1 cellular context compared by ENCODE assay signal in the genomic region with DNA sequence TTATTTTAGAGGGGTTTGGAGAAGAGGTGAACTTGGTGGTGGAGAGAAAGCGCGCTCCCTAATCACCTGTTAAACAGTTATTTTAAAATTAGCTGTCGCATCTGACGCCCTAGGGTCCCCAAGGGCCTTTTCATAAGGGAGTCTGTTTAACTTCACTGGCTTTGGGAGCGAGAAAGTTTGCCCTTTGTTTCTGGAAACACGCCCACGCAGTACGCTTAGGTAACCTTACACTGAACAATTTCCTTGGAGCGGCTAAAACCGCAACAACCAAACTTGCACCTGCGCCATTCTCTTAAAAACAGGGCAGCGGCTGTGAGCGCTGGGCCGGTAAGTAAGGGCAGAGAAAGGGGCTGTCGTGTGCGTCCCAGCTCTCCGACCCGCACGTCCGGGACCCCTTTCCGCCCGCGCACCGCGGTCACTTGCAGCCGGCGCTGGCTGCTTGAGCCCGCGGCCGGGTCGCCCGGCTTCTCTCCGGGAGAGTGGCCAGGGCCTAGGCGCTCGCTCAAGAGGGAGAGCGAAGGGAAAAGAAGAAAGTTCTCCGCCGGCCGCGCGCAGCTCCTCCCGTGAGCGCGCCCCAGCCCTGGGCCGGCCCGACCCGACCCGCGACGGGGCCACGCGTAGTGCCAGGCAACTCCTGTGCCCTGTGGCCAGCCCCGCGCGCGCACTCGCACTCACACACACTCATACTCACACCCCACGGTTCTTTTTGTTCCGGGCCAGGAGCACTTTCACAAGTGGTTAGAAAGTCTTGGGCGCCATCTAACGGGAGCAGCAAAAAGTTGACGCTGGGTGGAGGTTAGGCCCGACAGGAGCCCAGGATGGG.
TF ChIP-seq lines count a peak whose summit lies in the region.

No MANE protein-coding gene starts in this region.

TF ChIP-seq in HepG2, 621 proteins besides CTCF, POLR2A, EP300 and RAD21 (continued from another document and continues in another):
- TF ChIP-seq, protein P1, sequence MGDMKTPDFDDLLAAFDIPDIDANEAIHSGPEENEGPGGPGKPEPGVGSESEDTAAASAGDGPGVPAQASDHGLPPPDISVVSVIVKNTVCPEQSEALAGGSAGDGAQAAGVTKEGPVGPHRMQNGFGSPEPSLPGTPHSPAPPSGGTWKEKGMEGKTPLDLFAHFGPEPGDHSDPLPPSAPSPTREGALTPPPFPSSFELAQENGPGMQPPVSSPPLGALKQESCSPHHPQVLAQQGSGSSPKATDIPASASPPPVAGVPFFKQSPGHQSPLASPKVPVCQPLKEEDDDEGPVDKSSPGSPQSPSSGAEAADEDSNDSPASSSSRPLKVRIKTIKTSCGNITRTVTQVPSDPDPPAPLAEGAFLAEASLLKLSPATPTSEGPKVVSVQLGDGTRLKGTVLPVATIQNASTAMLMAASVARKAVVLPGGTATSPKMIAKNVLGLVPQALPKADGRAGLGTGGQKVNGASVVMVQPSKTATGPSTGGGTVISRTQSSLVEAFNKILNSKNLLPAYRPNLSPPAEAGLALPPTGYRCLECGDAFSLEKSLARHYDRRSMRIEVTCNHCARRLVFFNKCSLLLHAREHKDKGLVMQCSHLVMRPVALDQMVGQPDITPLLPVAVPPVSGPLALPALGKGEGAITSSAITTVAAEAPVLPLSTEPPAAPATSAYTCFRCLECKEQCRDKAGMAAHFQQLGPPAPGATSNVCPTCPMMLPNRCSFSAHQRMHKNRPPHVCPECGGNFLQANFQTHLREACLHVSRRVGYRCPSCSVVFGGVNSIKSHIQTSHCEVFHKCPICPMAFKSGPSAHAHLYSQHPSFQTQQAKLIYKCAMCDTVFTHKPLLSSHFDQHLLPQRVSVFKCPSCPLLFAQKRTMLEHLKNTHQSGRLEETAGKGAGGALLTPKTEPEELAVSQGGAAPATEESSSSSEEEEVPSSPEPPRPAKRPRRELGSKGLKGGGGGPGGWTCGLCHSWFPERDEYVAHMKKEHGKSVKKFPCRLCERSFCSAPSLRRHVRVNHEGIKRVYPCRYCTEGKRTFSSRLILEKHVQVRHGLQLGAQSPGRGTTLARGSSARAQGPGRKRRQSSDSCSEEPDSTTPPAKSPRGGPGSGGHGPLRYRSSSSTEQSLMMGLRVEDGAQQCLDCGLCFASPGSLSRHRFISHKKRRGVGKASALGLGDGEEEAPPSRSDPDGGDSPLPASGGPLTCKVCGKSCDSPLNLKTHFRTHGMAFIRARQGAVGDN (CRISPR knock-in tag; IDR thresholded peaks at IDR 0.05): peak; percentile 69
- TF ChIP-seq KDM5B (CRISPR knock-in tag; IDR thresholded peaks at IDR 0.05; ENCODE audit: borderline replicate concordance) (peak; percentile 74), IRX3 (CRISPR knock-in tag; IDR thresholded peaks at IDR 0.05; ENCODE audit: borderline replicate concordance, low read depth) (0 out of 2 replicates have a peak, but pooled peaks have one; percentile 27), HNF4G (IDR thresholded peaks at IDR 0.05; ENCODE audit: borderline replicate concordance, low read depth, low read length) (no peak), HNF4G (CRISPR knock-in tag; IDR thresholded peaks at IDR 0.05; ENCODE audit: borderline replicate concordance, low read depth) (no peak), ZNF75D (CRISPR knock-in tag; IDR thresholded peaks at IDR 0.05; ENCODE audit: borderline replicate concordance) (no peak), STAG1 (CRISPR knock-in tag; IDR thresholded peaks at IDR 0.05) (peak; percentile 85), ZNF777 (CRISPR knock-in tag; IDR thresholded peaks at IDR 0.05) (0 out of 2 replicates have a peak, but pooled peaks have one; percentile 57), SRY (CRISPR knock-in tag; IDR thresholded peaks at IDR 0.05) (0 out of 2 replicates have a peak, but pooled peaks have one; percentile 59), EED (CRISPR knock-in tag; IDR thresholded peaks at IDR 0.05) (0 out of 2 replicates have a peak, but pooled peaks have one; percentile 39), YEATS4 (CRISPR knock-in tag; IDR thresholded peaks at IDR 0.05; ENCODE audit: borderline replicate concordance) (peak; percentile 59), REPIN1 (CRISPR knock-in tag; IDR thresholded peaks at IDR 0.05; ENCODE audit: borderline replicate concordance, low read depth) (peak; percentile 72), ZNF607 (CRISPR knock-in tag; IDR thresholded peaks at IDR 0.05; ENCODE audit: borderline replicate concordance) (0 out of 2 replicates have a peak, but pooled peaks have one; percentile 48), JUN (CRISPR knock-in tag; IDR thresholded peaks at IDR 0.05) (no peak), ZNF460 (CRISPR knock-in tag; IDR thresholded peaks at IDR 0.05; ENCODE audit: borderline replicate concordance) (no peak), RXRB (CRISPR knock-in tag; IDR thresholded peaks at IDR 0.05; ENCODE audit: borderline replicate concordance) (peak; percentile 12; the same call in 1 of the 2 replicates), BORCS8-MEF2B (CRISPR knock-in tag; IDR thresholded peaks at IDR 0.05) (peak; percentile 57; the same call in 1 of the 2 replicates), ZNF230 (CRISPR knock-in tag; IDR thresholded peaks at IDR 0.05) (no peak), SPEN (CRISPR knock-in tag; IDR thresholded peaks at IDR 0.05; ENCODE audit: low read depth) (peak; percentile 43; the same call in 1 of the 2 replicates), BRD4 (CRISPR knock-in tag; IDR thresholded peaks at IDR 0.05) (0 out of 2 replicates have a peak, but pooled peaks have one; percentile 57), SALL2 (CRISPR knock-in tag; IDR thresholded peaks at IDR 0.05) (peak; percentile 63), YEATS2 (CRISPR knock-in tag; IDR thresholded peaks at IDR 0.05; ENCODE audit: borderline replicate concordance) (no peak), NKX3-1 (CRISPR knock-in tag; IDR thresholded peaks at IDR 0.05) (0 out of 2 replicates have a peak, but pooled peaks have one; percentile 46), ZNF547 (CRISPR knock-in tag; IDR thresholded peaks at IDR 0.05) (no peak; the same call in 1 of the 2 replicates)
- TF ChIP-seq, protein P2, sequence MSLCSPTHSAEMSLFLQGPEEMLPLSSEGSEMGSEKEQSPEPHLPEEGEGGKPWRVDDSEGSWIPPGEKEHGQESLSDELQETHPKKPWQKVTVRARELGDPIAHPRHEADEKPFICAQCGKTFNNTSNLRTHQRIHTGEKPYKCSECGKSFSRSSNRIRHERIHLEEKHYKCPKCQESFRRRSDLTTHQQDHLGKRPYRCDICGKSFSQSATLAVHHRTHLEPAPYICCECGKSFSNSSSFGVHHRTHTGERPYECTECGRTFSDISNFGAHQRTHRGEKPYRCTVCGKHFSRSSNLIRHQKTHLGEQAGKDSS (CRISPR knock-in tag; IDR thresholded peaks at IDR 0.05; ENCODE audit: borderline replicate concordance, low read depth): peak; percentile 67; the same call in 1 of the 2 replicates
- TF ChIP-seq, protein P3, sequence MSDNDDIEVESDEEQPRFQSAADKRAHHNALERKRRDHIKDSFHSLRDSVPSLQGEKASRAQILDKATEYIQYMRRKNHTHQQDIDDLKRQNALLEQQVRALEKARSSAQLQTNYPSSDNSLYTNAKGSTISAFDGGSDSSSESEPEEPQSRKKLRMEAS (IDR thresholded peaks at IDR 0.05): peak; percentile 58; the same call in 1 of the 2 replicates
- TF ChIP-seq, protein P4, sequence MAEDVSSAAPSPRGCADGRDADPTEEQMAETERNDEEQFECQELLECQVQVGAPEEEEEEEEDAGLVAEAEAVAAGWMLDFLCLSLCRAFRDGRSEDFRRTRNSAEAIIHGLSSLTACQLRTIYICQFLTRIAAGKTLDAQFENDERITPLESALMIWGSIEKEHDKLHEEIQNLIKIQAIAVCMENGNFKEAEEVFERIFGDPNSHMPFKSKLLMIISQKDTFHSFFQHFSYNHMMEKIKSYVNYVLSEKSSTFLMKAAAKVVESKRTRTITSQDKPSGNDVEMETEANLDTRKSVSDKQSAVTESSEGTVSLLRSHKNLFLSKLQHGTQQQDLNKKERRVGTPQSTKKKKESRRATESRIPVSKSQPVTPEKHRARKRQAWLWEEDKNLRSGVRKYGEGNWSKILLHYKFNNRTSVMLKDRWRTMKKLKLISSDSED (CRISPR knock-in tag; IDR thresholded peaks at IDR 0.05): 0 out of 2 replicates have a peak, but pooled peaks have one; percentile 27
- TF ChIP-seq, protein P5, sequence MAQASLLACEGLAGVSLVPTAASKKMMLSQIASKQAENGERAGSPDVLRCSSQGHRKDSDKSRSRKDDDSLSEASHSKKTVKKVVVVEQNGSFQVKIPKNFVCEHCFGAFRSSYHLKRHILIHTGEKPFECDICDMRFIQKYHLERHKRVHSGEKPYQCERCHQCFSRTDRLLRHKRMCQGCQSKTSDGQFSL (CRISPR knock-in tag; IDR thresholded peaks at IDR 0.05): 0 out of 2 replicates have a peak, but pooled peaks have one; percentile 27
- TF ChIP-seq, protein P6, sequence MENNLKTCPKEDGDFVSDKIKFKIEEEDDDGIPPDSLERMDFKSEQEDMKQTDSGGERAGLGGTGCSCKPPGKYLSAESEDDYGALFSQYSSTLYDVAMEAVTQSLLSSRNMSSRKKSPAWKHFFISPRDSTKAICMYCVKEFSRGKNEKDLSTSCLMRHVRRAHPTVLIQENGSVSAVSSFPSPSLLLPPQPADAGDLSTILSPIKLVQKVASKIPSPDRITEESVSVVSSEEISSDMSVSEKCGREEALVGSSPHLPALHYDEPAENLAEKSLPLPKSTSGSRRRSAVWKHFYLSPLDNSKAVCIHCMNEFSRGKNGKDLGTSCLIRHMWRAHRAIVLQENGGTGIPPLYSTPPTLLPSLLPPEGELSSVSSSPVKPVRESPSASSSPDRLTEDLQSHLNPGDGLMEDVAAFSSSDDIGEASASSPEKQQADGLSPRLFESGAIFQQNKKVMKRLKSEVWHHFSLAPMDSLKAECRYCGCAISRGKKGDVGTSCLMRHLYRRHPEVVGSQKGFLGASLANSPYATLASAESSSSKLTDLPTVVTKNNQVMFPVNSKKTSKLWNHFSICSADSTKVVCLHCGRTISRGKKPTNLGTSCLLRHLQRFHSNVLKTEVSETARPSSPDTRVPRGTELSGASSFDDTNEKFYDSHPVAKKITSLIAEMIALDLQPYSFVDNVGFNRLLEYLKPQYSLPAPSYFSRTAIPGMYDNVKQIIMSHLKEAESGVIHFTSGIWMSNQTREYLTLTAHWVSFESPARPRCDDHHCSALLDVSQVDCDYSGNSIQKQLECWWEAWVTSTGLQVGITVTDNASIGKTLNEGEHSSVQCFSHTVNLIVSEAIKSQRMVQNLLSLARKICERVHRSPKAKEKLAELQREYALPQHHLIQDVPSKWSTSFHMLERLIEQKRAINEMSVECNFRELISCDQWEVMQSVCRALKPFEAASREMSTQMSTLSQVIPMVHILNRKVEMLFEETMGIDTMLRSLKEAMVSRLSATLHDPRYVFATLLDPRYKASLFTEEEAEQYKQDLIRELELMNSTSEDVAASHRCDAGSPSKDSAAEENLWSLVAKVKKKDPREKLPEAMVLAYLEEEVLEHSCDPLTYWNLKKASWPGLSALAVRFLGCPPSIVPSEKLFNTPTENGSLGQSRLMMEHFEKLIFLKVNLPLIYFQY (CRISPR knock-in tag; IDR thresholded peaks at IDR 0.05; ENCODE audit: borderline replicate concordance): peak; percentile 60; the same call in 1 of the 2 replicates
- TF ChIP-seq, protein P7, sequence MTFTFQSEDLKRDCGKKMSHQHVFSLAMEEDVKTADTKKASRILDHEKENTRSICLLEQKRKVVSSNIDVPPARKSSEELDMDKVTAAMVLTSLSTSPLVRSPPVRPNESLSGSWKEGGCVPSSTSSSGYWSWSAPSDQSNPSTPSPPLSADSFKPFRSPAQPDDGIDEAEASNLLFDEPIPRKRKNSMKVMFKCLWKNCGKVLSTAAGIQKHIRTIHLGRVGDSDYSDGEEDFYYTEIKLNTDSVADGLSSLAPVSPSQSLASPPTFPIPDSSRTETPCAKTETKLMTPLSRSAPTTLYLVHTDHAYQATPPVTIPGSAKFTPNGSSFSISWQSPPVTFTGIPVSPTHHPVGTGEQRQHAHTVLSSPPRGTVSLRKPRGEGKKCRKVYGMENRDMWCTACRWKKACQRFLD (CRISPR knock-in tag; IDR thresholded peaks at IDR 0.05; ENCODE audit: borderline replicate concordance): no peak
- TF ChIP-seq, protein P8, sequence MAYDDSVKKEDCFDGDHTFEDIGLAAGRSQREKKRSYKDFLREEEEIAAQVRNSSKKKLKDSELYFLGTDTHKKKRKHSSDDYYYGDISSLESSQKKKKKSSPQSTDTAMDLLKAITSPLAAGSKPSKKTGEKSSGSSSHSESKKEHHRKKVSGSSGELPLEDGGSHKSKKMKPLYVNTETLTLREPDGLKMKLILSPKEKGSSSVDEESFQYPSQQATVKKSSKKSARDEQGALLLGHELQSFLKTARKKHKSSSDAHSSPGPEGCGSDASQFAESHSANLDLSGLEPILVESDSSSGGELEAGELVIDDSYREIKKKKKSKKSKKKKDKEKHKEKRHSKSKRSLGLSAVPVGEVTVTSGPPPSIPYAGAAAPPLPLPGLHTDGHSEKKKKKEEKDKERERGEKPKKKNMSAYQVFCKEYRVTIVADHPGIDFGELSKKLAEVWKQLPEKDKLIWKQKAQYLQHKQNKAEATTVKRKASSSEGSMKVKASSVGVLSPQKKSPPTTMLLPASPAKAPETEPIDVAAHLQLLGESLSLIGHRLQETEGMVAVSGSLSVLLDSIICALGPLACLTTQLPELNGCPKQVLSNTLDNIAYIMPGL (CRISPR knock-in tag; IDR thresholded peaks at IDR 0.05; ENCODE audit: borderline replicate concordance in 1 of 2, low read depth in 1 of 2): peak; percentile 43 to 83; a peak in 2 of 4 replicates
- TF ChIP-seq, protein P9, sequence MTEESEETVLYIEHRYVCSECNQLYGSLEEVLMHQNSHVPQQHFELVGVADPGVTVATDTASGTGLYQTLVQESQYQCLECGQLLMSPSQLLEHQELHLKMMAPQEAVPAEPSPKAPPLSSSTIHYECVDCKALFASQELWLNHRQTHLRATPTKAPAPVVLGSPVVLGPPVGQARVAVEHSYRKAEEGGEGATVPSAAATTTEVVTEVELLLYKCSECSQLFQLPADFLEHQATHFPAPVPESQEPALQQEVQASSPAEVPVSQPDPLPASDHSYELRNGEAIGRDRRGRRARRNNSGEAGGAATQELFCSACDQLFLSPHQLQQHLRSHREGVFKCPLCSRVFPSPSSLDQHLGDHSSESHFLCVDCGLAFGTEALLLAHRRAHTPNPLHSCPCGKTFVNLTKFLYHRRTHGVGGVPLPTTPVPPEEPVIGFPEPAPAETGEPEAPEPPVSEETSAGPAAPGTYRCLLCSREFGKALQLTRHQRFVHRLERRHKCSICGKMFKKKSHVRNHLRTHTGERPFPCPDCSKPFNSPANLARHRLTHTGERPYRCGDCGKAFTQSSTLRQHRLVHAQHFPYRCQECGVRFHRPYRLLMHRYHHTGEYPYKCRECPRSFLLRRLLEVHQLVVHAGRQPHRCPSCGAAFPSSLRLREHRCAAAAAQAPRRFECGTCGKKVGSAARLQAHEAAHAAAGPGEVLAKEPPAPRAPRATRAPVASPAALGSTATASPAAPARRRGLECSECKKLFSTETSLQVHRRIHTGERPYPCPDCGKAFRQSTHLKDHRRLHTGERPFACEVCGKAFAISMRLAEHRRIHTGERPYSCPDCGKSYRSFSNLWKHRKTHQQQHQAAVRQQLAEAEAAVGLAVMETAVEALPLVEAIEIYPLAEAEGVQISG (CRISPR knock-in tag; IDR thresholded peaks at IDR 0.05): peak; percentile 42; the same call in 1 of the 2 replicates
- TF ChIP-seq, protein P10, sequence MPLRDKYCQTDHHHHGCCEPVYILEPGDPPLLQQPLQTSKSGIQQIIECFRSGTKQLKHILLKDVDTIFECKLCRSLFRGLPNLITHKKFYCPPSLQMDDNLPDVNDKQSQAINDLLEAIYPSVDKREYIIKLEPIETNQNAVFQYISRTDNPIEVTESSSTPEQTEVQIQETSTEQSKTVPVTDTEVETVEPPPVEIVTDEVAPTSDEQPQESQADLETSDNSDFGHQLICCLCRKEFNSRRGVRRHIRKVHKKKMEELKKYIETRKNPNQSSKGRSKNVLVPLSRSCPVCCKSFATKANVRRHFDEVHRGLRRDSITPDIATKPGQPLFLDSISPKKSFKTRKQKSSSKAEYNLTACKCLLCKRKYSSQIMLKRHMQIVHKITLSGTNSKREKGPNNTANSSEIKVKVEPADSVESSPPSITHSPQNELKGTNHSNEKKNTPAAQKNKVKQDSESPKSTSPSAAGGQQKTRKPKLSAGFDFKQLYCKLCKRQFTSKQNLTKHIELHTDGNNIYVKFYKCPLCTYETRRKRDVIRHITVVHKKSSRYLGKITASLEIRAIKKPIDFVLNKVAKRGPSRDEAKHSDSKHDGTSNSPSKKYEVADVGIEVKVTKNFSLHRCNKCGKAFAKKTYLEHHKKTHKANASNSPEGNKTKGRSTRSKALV (CRISPR knock-in tag; IDR thresholded peaks at IDR 0.05): peak; percentile 97
